Comparison of ENCODE assay signal across 24 cellular contexts in the genomic region with DNA sequence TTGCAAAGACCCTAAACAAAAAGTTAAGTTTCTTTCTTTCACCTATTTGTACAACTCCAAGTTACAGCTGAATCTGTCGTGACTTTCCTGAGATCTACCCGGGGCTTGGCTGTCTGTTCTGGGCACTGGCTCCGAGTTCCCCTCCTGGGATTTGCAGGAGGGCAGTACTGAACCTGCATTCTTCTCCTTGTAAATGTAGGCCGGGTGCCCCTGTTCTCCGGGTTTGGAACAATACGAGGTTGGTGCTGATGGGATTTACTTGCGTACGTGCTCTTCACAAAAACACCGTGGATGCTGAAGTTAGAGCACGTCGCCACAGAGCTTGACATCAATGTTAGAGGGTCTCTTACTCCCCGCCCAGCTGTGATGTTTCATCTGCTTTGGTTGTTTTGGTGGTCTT. TPM values are rescaled to one million over a fixed set of nuclear protein-coding genes. Genes with fewer than 3 reads are reported as not detected.
DNase-seq lines count a peak whose midpoint lies in the region; ATAC-seq and TF ChIP-seq lines count a peak whose summit lies in the region.
"Had no signal": no experiment of that assay in that cellular context is flagged by ENCODE, and none has a peak within 500 bp of the region (broad histone marks: within the 10 kb centered on the region; RNA-seq: fewer than 3 reads in every experiment).

No MANE protein-coding gene starts in this region.

- no peak for DNase-seq in activated CD4-positive, alpha-beta T cell treated with anti-CD3 and anti-CD28 coated beads for 36 hours
- no peak for DNase-seq in activated CD4-positive, alpha-beta T cell treated with anti-CD3 and anti-CD28 coated beads for 48 hours
- DNase-seq in natural killer cell (no peak), neural crest cell (ENCODE audit: low read depth, low spot score) (no peak), GM13977 (ENCODE audit: low spot score) (no peak), GM20000 (ENCODE audit: low spot score) (no peak)
- DNase-seq in natural killer cell treated with Interleukin-12 subunit alpha and Interleukin-12 subunit beta and Interleukin-15 and Interleukin-18, amount 100 ng/mL, for 72 hours (ENCODE audit: low spot score): no peak
- no peak for DNase-seq in T-helper 2 cell treated with Interferon-gamma antibody and Interleukin-4, amounts not matched to agents 5 μg/mL and 100 μg/mL, for 36 hours (ENCODE audit: low spot score)
- DNase-seq: activated CD4-positive, alpha-beta T cell treated with anti-CD3 and anti-CD28 coated beads, Interleukin-2, amount 10 ng/mL, durations not matched to agents 7 days and 5 days; activated CD8-positive, alpha-beta memory T cell treated with anti-CD3 and anti-CD28 coated beads, Interleukin-2, amount 50 U/mL, for 48 hours; activated gamma-delta T cell; amniotic stem cell; CD4-positive, CD25-positive, alpha-beta regulatory T cell; colonic mucosa; esophagus squamous epithelium; foreskin melanocyte; mucosa of descending colon; MV-4-11; NCI-H146; NCI-H2107; NCI-H446; NCI-H774; T-helper 2 cell had no signal

- no peaks in the 10 kb centered on the region for H3K27me3 Mint-ChIP-seq in activated CD4-positive, alpha-beta T cell treated with anti-CD3 and anti-CD28 coated beads for 36 hours
- H3K27me3 Mint-ChIP-seq in natural killer cell (ENCODE audit: low read depth in 2 of 2) (no peaks in the 10 kb centered on the region), neural crest cell (ENCODE audit: low read depth) (peaks cover 5% of the 10 kb centered on the region)
- no peaks in the 10 kb centered on the region for H3K27me3 Mint-ChIP-seq in natural killer cell treated with Interleukin-12 subunit alpha and Interleukin-12 subunit beta and Interleukin-15 and Interleukin-18, amount 100 ng/mL, for 72 hours
- no peaks in the 10 kb centered on the region for H3K27me3 Mint-ChIP-seq in T-helper 2 cell treated with Interferon-gamma antibody and Interleukin-4, amounts not matched to agents 5 μg/mL and 100 μg/mL, for 36 hours (ENCODE audit: low read depth)
- H3K27me3 Mint-ChIP-seq: activated CD4-positive, alpha-beta T cell treated with anti-CD3 and anti-CD28 coated beads, Interleukin-2, amount 10 ng/mL, durations not matched to agents 7 days and 5 days; CD4-positive, CD25-positive, alpha-beta regulatory T cell; stimulated activated naive CD8-positive, alpha-beta T cell treated with anti-CD3 and anti-CD28 coated beads, Interleukin-15, Interleukin-2, amounts not matched to agents 100 ng/mL and 50 ng/mL, for 24 hours had no signal

- in situ Hi-C loops in GM13977 (cut with MboI; ENCODE audit: low pct_unique_long_range_greater_than_20kb, low sequenced_read_pairs, unreplicated experiment): no loop called here

- no peak overlapping the region for H3K4me3 Mint-ChIP-seq in activated CD4-positive, alpha-beta T cell treated with anti-CD3 and anti-CD28 coated beads for 36 hours
- H3K4me3 Mint-ChIP-seq in natural killer cell (no peak overlapping the region), neural crest cell (peak overlapping the region; percentile 64)
- H3K4me3 Mint-ChIP-seq in natural killer cell treated with Interleukin-12 subunit alpha and Interleukin-12 subunit beta and Interleukin-15 and Interleukin-18, amount 100 ng/mL, for 72 hours: no peak overlapping the region
- H3K4me3 Mint-ChIP-seq in T-helper 2 cell treated with Interferon-gamma antibody and Interleukin-4, amounts not matched to agents 5 μg/mL and 100 μg/mL, for 36 hours: no peak overlapping the region
- H3K4me3 Mint-ChIP-seq: activated CD4-positive, alpha-beta T cell treated with anti-CD3 and anti-CD28 coated beads, Interleukin-2, amount 10 ng/mL, durations not matched to agents 7 days and 5 days; CD4-positive, CD25-positive, alpha-beta regulatory T cell; stimulated activated naive CD8-positive, alpha-beta T cell treated with anti-CD3 and anti-CD28 coated beads, Interleukin-15, Interleukin-2, amounts not matched to agents 100 ng/mL and 50 ng/mL, for 24 hours had no signal

- peaks cover 12% of the 10 kb centered on the region for H3K4me1 Mint-ChIP-seq in activated CD4-positive, alpha-beta T cell treated with anti-CD3 and anti-CD28 coated beads for 36 hours
- H3K4me1 Mint-ChIP-seq in natural killer cell (peaks cover 31 to 42% of the 10 kb centered on the region in 2 donors), neural crest cell (peaks cover 88% of the 10 kb centered on the region)
- H3K4me1 Mint-ChIP-seq in natural killer cell treated with Interleukin-12 subunit alpha and Interleukin-12 subunit beta and Interleukin-15 and Interleukin-18, amount 100 ng/mL, for 72 hours (ENCODE audit: low read depth in 2 of 2): peaks cover 0 to 7% of the 10 kb centered on the region in 2 donors
- no peaks in the 10 kb centered on the region for H3K4me1 Mint-ChIP-seq in T-helper 2 cell treated with Interferon-gamma antibody and Interleukin-4, amounts not matched to agents 5 μg/mL and 100 μg/mL, for 36 hours (ENCODE audit: low read depth)

- CTCF ChIA-PET in activated CD4-positive, alpha-beta T cell treated with anti-CD3 and anti-CD28 coated beads for 36 hours (lab: Charles Lee): no interaction called here

- H3K36me3 Mint-ChIP-seq in activated CD4-positive, alpha-beta T cell treated with anti-CD3 and anti-CD28 coated beads for 36 hours (ENCODE audit: low read depth): peaks cover 33% of the 10 kb centered on the region
- H3K36me3 Mint-ChIP-seq in natural killer cell (no peaks in the 10 kb centered on the region), neural crest cell (ENCODE audit: low read depth) (peaks cover 32% of the 10 kb centered on the region)
- H3K36me3 Mint-ChIP-seq in natural killer cell treated with Interleukin-12 subunit alpha and Interleukin-12 subunit beta and Interleukin-15 and Interleukin-18, amount 100 ng/mL, for 72 hours: peaks cover 5% of the 10 kb centered on the region
- H3K36me3 Mint-ChIP-seq in T-helper 2 cell treated with Interferon-gamma antibody and Interleukin-4, amounts not matched to agents 5 μg/mL and 100 μg/mL, for 36 hours (ENCODE audit: low read depth): peaks cover 47% of the 10 kb centered on the region

- peak overlapping the region; percentile 37 for H3K27ac Mint-ChIP-seq in activated CD4-positive, alpha-beta T cell treated with anti-CD3 and anti-CD28 coated beads for 36 hours
- H3K27ac Mint-ChIP-seq in natural killer cell: peak overlapping the region; percentile 26 to 27
- no peak overlapping the region for H3K27ac Mint-ChIP-seq in natural killer cell treated with Interleukin-12 subunit alpha and Interleukin-12 subunit beta and Interleukin-15 and Interleukin-18, amount 100 ng/mL, for 72 hours
- H3K27ac Mint-ChIP-seq in neural crest cell (ENCODE audit: unreplicated experiment): peak overlapping the region; percentile 83
- no peak overlapping the region for H3K27ac Mint-ChIP-seq in T-helper 2 cell treated with Interferon-gamma antibody and Interleukin-4, amounts not matched to agents 5 μg/mL and 100 μg/mL, for 36 hours
- H3K27ac Mint-ChIP-seq: activated CD4-positive, alpha-beta T cell treated with anti-CD3 and anti-CD28 coated beads, Interleukin-2, amount 10 ng/mL, durations not matched to agents 7 days and 5 days; CD4-positive, CD25-positive, alpha-beta regulatory T cell had no signal

- H3K9me3 Mint-ChIP-seq in activated CD4-positive, alpha-beta T cell treated with anti-CD3 and anti-CD28 coated beads for 36 hours (ENCODE audit: low read depth): no peaks in the 10 kb centered on the region
- no peaks in the 10 kb centered on the region for H3K9me3 Mint-ChIP-seq in natural killer cell
- no peaks in the 10 kb centered on the region for H3K9me3 Mint-ChIP-seq in natural killer cell treated with Interleukin-12 subunit alpha and Interleukin-12 subunit beta and Interleukin-15 and Interleukin-18, amount 100 ng/mL, for 72 hours
- H3K9me3 Mint-ChIP-seq in neural crest cell: no peaks in the 10 kb centered on the region
- H3K9me3 Mint-ChIP-seq in T-helper 2 cell treated with Interferon-gamma antibody and Interleukin-4, amounts not matched to agents 5 μg/mL and 100 μg/mL, for 36 hours: no peaks in the 10 kb centered on the region
- H3K9me3 Mint-ChIP-seq: activated CD4-positive, alpha-beta T cell treated with anti-CD3 and anti-CD28 coated beads, Interleukin-2, amount 10 ng/mL, durations not matched to agents 7 days and 5 days; CD4-positive, CD25-positive, alpha-beta regulatory T cell; stimulated activated naive CD8-positive, alpha-beta T cell treated with anti-CD3 and anti-CD28 coated beads, Interleukin-15, Interleukin-2, amounts not matched to agents 100 ng/mL and 50 ng/mL, for 24 hours had no signal

- POLR2A ChIA-PET in activated CD4-positive, alpha-beta T cell treated with anti-CD3 and anti-CD28 coated beads for 36 hours (lab: Charles Lee): no interaction called here

- no peak for ATAC-seq in activated CD4-positive, alpha-beta T cell treated with anti-CD3 and anti-CD28 coated beads for 36 hours
- no peak for ATAC-seq in natural killer cell
- no peak for ATAC-seq in natural killer cell treated with Interleukin-12 subunit alpha and Interleukin-12 subunit beta and Interleukin-15 and Interleukin-18, amount 100 ng/mL, for 72 hours
- ATAC-seq: mucosa of descending colon had no signal

- TF ChIP-seq CTCF in natural killer cell (IDR thresholded peaks at IDR 0.05): no peak
- TF ChIP-seq CTCF in neural crest cell (conservative IDR thresholded peaks at IDR 0.05): no peak
- no peak for TF ChIP-seq CTCF in GM13977 (IDR thresholded peaks at IDR 0.05; ENCODE audit: extremely low read depth, insufficient read depth, missing control alignments)
- no peak for TF ChIP-seq CTCF in GM20000 (IDR thresholded peaks at IDR 0.05; ENCODE audit: extremely low read depth, missing control alignments)

- intact Hi-C loops in activated CD4-positive, alpha-beta T cell treated with anti-CD3 and anti-CD28 coated beads for 36 hours (cut with DNase I, micrococcal nuclease): no loop called here
- intact Hi-C loops in natural killer cell (cut with micrococcal nuclease): no loop called here

RNA-seq across cellular contexts. Expression of gene KLHL25, which starts 48.1 kb away (rescaled TPM):
- total RNA-seq in activated CD4-positive, alpha-beta T cell treated with anti-CD3 and anti-CD28 coated beads for 36 hours: 1 to 10 TPM; 4.9 to 5.2 TPM
- 10 to 100 TPM in 2 of 3 donors, 1 to 10 TPM in 1; 6.5 to 16.2 (median 10.4) TPM for total RNA-seq in natural killer cell
- 1 to 10 TPM; 4.7 to 8.5 TPM for total RNA-seq in natural killer cell treated with Interleukin-12 subunit alpha and Interleukin-12 subunit beta and Interleukin-15 and Interleukin-18, amount 100 ng/mL, for 72 hours
- total RNA-seq in neural crest cell: 17.9 and 19.3 TPM in 2 replicates

Comparison
In these comparisons a context has a peak if more than half of its experiments do, and no peak if none do; other contexts are left out.
1. H3K27ac Mint-ChIP-seq: peak in activated CD4-positive, alpha-beta T cell treated with anti-CD3 and anti-CD28 coated beads for 36 hours (single experiment), natural killer cell (2 of 2) and neural crest cell (single experiment); none in natural killer cell treated with Interleukin-12 subunit alpha and Interleukin-12 subunit beta and Interleukin-15 and Interleukin-18, amount 100 ng/mL, for 72 hours (0 of 2) and T-helper 2 cell treated with Interferon-gamma antibody and Interleukin-4, amounts not matched to agents 5 μg/mL and 100 μg/mL, for 36 hours (single experiment).